In the genomic region with DNA sequence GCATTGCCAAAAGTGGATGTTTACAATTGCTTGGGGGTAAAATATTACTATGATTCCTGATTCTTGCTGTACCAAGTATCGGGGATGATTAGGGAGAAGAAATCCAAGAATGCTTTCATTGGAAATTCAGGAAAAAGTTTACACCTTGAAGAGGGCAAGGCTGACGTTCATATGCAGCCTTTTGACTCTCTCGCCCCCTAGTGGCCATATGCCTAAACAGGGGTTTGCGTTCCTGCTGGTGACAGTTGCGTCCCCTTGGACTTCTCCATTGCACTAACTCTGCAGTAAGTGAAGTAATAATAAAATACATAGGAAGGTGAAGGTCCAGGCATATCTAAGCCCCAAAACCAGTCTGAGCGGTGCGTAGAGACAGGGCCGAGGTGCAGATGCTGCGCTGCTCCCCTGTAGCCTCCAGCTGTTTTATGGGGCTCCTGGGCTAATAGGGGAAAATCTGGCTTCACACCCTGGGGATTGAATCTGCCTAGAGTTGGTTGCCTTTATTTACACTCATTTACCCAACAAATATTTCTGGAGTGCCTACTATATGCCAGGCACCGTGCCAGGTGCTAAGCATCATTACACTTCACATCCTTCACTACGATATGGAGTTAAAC, we compare ENCODE assay signal across 8 cellular contexts. TPM values are rescaled to one million over a fixed set of nuclear protein-coding genes. Genes with fewer than 3 reads are reported as not detected.
A peak's percentile ranks its signal among the peaks of the same experiment; 100 is the strongest.
DNase-seq lines count a peak whose midpoint lies in the region; ATAC-seq and TF ChIP-seq lines count a peak whose summit lies in the region.

No MANE protein-coding gene starts in this region.

- no peak overlapping the region for H2BK15ac ChIP-seq in IMR-90 (ENCODE audit: low read depth, low read length)

- intact Hi-C loops in IMR-90 (cut with micrococcal nuclease) (loop anchor here (1.0 to 5.0 kb wide), 4 partner anchors 202 to 1038 kb away; no protein-coding TSS in a partner anchor), left ventricle myocardium inferior (cut with micrococcal nuclease) (loop anchor here (2.0 to 10.0 kb wide), 3 partner anchors 82 to 318 kb away; no protein-coding TSS in a partner anchor), sciatic nerve (cut with DNase I) (no loop called here)

- no peak overlapping the region for H3K56ac ChIP-seq in IMR-90 (ENCODE audit: extremely low read depth, insufficient read depth, low read length)

- dilution Hi-C loops in IMR-90 (cut with HindIII; ENCODE audit: low sequenced_read_pairs, unreplicated experiment), result no loop called here

- no peak overlapping the region for H4K91ac ChIP-seq in IMR-90 (ENCODE audit: insufficient read depth, low read depth, low read length)

- H3K27me3 ChIP-seq in DND-41 (ENCODE audit: insufficient read depth, low read length, poor library complexity) (no peaks in the 10 kb centered on the region), IMR-90 (ENCODE audit: control insufficient read depth, insufficient read depth, low read length) (peaks cover 2% of the 10 kb centered on the region; the same call in 1 of the 2 replicates), adipocyte (replicated peaks; ENCODE audit: control insufficient read depth, insufficient read depth, low read length) (no peaks in the 10 kb centered on the region), left ventricle myocardium inferior (ENCODE audit: low read depth) (no peaks in the 10 kb centered on the region)

- POLR2A ChIA-PET in IMR-90 (lab: Charles Lee; ENCODE audit: unreplicated experiment), result no interaction called here

- TF ChIP-seq POLR2A in IMR-90 (IDR thresholded peaks at IDR 0.05; ENCODE audit: low read depth, low read length), result no peak

- H4K5ac ChIP-seq in IMR-90 (ENCODE audit: low read depth, low read length), result no peak overlapping the region

- H3K4me1 ChIP-seq in DND-41 (ENCODE audit: insufficient read depth, low read length) (no peaks in the 10 kb centered on the region), IMR-90 (ENCODE audit: control insufficient read depth, insufficient read depth, low read length) (no peaks in the 10 kb centered on the region), adipocyte (ENCODE audit: control insufficient read depth, insufficient read depth, low read length) (peaks cover 3% of the 10 kb centered on the region), left ventricle myocardium inferior (peaks cover 34% of the 10 kb centered on the region)

- ATAC-seq in DND-41 (ENCODE audit: insufficient read depth, low read depth) (peak; percentile 87), GM21515 (IDR thresholded peaks at IDR 0.05; ENCODE audit: unreplicated experiment) (peak; percentile 86), IMR-90 (ENCODE audit: low read depth) (peak; percentile 92), sciatic nerve (peak; percentile 85), GM21825 (IDR thresholded peaks at IDR 0.05; ENCODE audit: unreplicated experiment) (no peak)

- peak; percentile 74 for DNase-seq in DND-41
- DNase-seq in IMR-90, result peak; percentile 59
- DNase-seq in SKM-1 treated with dmso at 0.1 percent for 144 hours (lab: John Stamatoyannopoulos, UW; ENCODE audit: unreplicated experiment), result peak; percentile 22
- DNase-seq in adipocyte (ENCODE audit: low read depth), result peak; percentile 83
- DNase-seq in left ventricle myocardium inferior, result peak; percentile 71
- DNase-seq in sciatic nerve (ENCODE audit: low spot score), result peak; percentile 89

- H4K20me1 ChIP-seq in DND-41 (ENCODE audit: insufficient read depth, low read length), result no peaks in the 10 kb centered on the region
- H4K20me1 ChIP-seq in IMR-90 (ENCODE audit: insufficient read depth, low read length), result no peaks in the 10 kb centered on the region

- no peaks in the 10 kb centered on the region for H3K9me3 ChIP-seq in DND-41 (ENCODE audit: insufficient read depth, low read length, severe bottlenecking)
- no peaks in the 10 kb centered on the region for H3K9me3 ChIP-seq in IMR-90 (ENCODE audit: control insufficient read depth, insufficient read depth, low read length)
- H3K9me3 ChIP-seq in adipocyte (ENCODE audit: control insufficient read depth, low read length), result no peaks in the 10 kb centered on the region
- H3K9me3 ChIP-seq in left ventricle myocardium inferior (replicated peaks), result no peaks in the 10 kb centered on the region

- H3K14ac ChIP-seq in IMR-90 (replicated peaks; ENCODE audit: low read depth, low read length), result no peak overlapping the region

- no peak overlapping the region for H2AK5ac ChIP-seq in IMR-90 (ENCODE audit: low read depth, low read length)

- no peak overlapping the region for H2BK120ac ChIP-seq in IMR-90 (ENCODE audit: low read depth, low read length)

- in situ Hi-C loops in IMR-90 (cut with MboI; ENCODE audit: low sequenced_read_pairs), result loop anchor here (10.0 kb wide), 1 partner anchor 318 kb away; no protein-coding TSS in a partner anchor

- H4K8ac ChIP-seq in IMR-90 (ENCODE audit: low read depth in 2 of 2, low read length in 2 of 2), result no peak overlapping the region

- H3K79me2 ChIP-seq in DND-41 (ENCODE audit: insufficient read depth, low read length), result no peaks in the 10 kb centered on the region

- no peak overlapping the region for H2AK9ac ChIP-seq in IMR-90 (replicated peaks; ENCODE audit: low read depth, low read length, poor library complexity)

- H3K36me3 ChIP-seq in DND-41 (ENCODE audit: insufficient read depth, low read length) (no peaks in the 10 kb centered on the region), IMR-90 (ENCODE audit: control insufficient read depth, insufficient read depth, low read length) (no peaks in the 10 kb centered on the region), adipocyte (ENCODE audit: control insufficient read depth, insufficient read depth, low read length, severe bottlenecking) (no peaks in the 10 kb centered on the region), left ventricle myocardium inferior (no peaks in the 10 kb centered on the region)

- no peak overlapping the region for H3K9ac ChIP-seq in DND-41 (ENCODE audit: low read depth, low read length)
- H3K9ac ChIP-seq in IMR-90 (ENCODE audit: low read depth, low read length), result no peak overlapping the region
- H3K9ac ChIP-seq in adipocyte (ENCODE audit: low read length), result no peak overlapping the region

- no peak overlapping the region for H2BK20ac ChIP-seq in IMR-90 (ENCODE audit: low read depth, low read length)

- H3K4ac ChIP-seq in IMR-90 (ENCODE audit: low read depth, low read length), result no peak overlapping the region

- H3K79me1 ChIP-seq in IMR-90 (ENCODE audit: low read depth in 1 of 2, low read length in 2 of 2), result no peaks in the 10 kb centered on the region

- H3K4me3 ChIP-seq in DND-41 (ENCODE audit: low read depth in 1 of 2, low read length in 2 of 2) (no peak overlapping the region), IMR-90 (ENCODE audit: insufficient read depth, low read depth, low read length) (no peak overlapping the region), adipocyte (ENCODE audit: low read length) (no peak overlapping the region), left ventricle myocardium inferior (no peak overlapping the region)

- TF ChIP-seq RAD21 in IMR-90 (IDR thresholded peaks at IDR 0.05; ENCODE audit: low read length), result peak; percentile 76

- H3K23ac ChIP-seq in IMR-90 (ENCODE audit: low read depth, low read length), result no peak overlapping the region

- H2AFZ ChIP-seq in DND-41 (ENCODE audit: low read depth, low read length), result peak overlapping the region; percentile 43; the same call in 1 of the 2 replicates
- peak overlapping the region; percentile 18 for H2AFZ ChIP-seq in IMR-90 (replicated peaks; ENCODE audit: low read length, poor library complexity)

- no peaks in the 10 kb centered on the region for H3K9me1 ChIP-seq in IMR-90 (ENCODE audit: insufficient read depth, low read length)

- H3K4me2 ChIP-seq in DND-41 (ENCODE audit: insufficient read depth, low read length) (no peak overlapping the region), IMR-90 (ENCODE audit: low read depth, low read length) (no peak overlapping the region)

- no peak overlapping the region for H2BK5ac ChIP-seq in IMR-90 (ENCODE audit: low read depth, low read length, poor library complexity, severe bottlenecking)

- no peak overlapping the region for H3K18ac ChIP-seq in IMR-90 (ENCODE audit: low read depth, low read length)

- no TSS peak for BruUV-seq in IMR-90 (replicated peaks; lab: Mats Ljungman, UMichigan)

- TF ChIP-seq CTCF in DND-41 (IDR thresholded peaks at IDR 0.05; ENCODE audit: borderline replicate concordance, extremely low read depth, low read length, poor library complexity, severe bottlenecking), result peak; percentile 95
- peak; percentile 78 for TF ChIP-seq CTCF in IMR-90 (conservative IDR thresholded peaks at IDR 0.05; ENCODE audit: low read depth, low read length)
- peak; percentile 97 for TF ChIP-seq CTCF in left ventricle myocardium inferior (IDR thresholded peaks at IDR 0.05; ENCODE audit: borderline replicate concordance)

- no CpG with 5 or more reads among the region's 11 CpGs for WGBS in IMR-90 (ENCODE audit: extremely low coverage in 2 of 2, insufficient read length in 1 of 2), 2 experiments

- no peak overlapping the region for H3K27ac ChIP-seq in DND-41 (ENCODE audit: low read length)
- no peak overlapping the region for H3K27ac ChIP-seq in IMR-90 (ENCODE audit: insufficient read depth, low read length)
- peak overlapping the region; percentile 25 for H3K27ac ChIP-seq in left ventricle myocardium inferior (replicated peaks)

- CTCF ChIA-PET in IMR-90 (lab: Yijun Ruan, JAX), result interaction anchor here (0.7 to 1.3 kb wide), 3 partner anchors 8 to 16 kb away, joined by 3 to 5 read pairs (median 3); no protein-coding TSS in a partner anchor

TF ChIP-seq in IMR-90, 13 proteins besides CTCF, POLR2A, EP300 and RAD21:
- TF ChIP-seq SMC3 (IDR thresholded peaks at IDR 0.05; ENCODE audit: low read depth, low read length) (peak; percentile 56), FOS (IDR thresholded peaks at IDR 0.05; ENCODE audit: low read depth, low read length) (no peak)

RNA-seq across cellular contexts. Expression of gene KIAA1217, which starts 12.4 kb away (rescaled TPM):
- total RNA-seq in IMR-90 (2012; rRNA removed) (3.1 and 3.4 TPM in 2 replicates), left ventricle myocardium inferior (30.2 TPM), sciatic nerve (84.6 TPM)
- 3.4 and 4.4 TPM in 2 replicates for polyA plus RNA-seq in IMR-90 (2012; rRNA removed)
- 2.3 and 3.1 TPM in 2 replicates for polyA plus RNA-seq in IMR-90 (2012; cell fraction: cytosol; rRNA removed)
- polyA plus RNA-seq in IMR-90 (2012; cell fraction: nucleus; rRNA removed; ENCODE audit: low replicate concordance), result 7.0 and 13.4 TPM in 2 replicates

Comparison
In these comparisons a context has a peak if more than half of its experiments do, and no peak if none do; other contexts are left out.
1. DNase-seq: peak in every context shown above with its lines; median percentile 89 in sciatic nerve; 83 in adipocyte; 74 in DND-41; 71 in left ventricle myocardium inferior; 59 in IMR-90; 22 in SKM-1 treated with dmso at 0.1 percent for 144 hours.